ENCODE assay signal across 9 cellular contexts in the genomic region with DNA sequence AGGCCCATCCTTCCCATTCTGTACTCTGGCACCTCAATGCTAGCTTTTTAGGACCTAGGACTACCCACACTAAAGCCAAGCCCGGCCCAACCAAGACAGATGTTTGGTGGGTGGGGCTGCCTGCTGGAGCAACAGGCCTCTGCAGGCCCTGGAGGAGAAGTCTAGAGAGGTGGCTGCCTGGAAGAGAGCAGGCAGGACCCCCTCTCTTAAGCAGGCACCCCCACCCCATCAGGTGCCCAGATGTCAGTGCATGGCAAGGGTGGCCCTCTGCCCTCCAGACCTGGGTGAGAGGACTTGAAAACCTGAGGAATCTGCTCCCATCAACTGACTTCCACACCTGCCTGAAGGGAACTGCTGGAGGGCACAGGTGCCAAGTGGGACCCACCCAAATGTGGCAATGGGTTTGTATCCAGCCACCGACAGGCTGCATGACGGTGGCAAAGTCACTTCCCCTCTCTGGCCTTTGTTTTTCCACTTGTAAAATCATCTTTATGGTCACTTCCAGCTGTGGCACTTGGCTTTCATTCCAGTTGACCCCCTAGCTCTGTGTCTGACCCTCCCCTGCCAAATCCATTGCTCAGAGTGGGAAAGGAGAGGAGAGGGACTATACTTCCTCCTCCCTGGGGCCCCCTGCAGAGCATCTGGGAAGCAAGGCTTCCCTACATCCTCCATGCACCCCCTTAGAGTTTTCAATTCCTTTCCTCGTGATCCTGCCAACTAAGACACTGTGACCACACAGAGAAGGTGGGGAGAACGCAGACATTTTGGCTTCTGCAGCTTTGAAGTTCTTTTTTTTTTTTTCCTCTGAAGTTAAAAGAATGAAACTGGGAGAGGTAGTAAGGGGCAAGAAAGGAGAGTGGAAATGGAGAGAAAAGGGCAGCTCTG.
DNase-seq lines count a peak whose midpoint lies in the region; ATAC-seq and TF ChIP-seq lines count a peak whose summit lies in the region.
"Had no signal": no experiment of that assay in that cellular context is flagged by ENCODE, and none has a peak within 500 bp of the region (broad histone marks: within the 10 kb centered on the region; RNA-seq: fewer than 3 reads in every experiment).

No MANE protein-coding gene starts in this region.

- ATAC-seq in GM21528 (IDR thresholded peaks at IDR 0.05; ENCODE audit: low FRiP score, unreplicated experiment) = no peak

- H3K4me1 ChIP-seq in BLaER1 treated with 17β-estradiol and CSF1 and Interleukin-3, amounts not matched to agents 10 nM and 100 nM = peaks cover 38 to 57% (median 46%) of the 10 kb centered on the region in 10 experiments
- H3K4me1 ChIP-seq in effector memory CD4-positive, alpha-beta T cell (ENCODE audit: control insufficient read depth, insufficient read depth, low read length, poor library complexity, severe bottlenecking) = peaks cover 30% of the 10 kb centered on the region

- in situ Hi-C loops in GM13976 (cut with MboI; ENCODE audit: low sequenced_read_pairs, unreplicated experiment) = no loop called here

- no peaks in the 10 kb centered on the region for H3K36me3 Mint-ChIP-seq in nephron progenitor cell (ENCODE audit: low read depth)

- H3K9me3 ChIP-seq in BLaER1 treated with 17β-estradiol and CSF1 and Interleukin-3, amounts not matched to agents 10 nM and 100 nM (replicated peaks in 1 of 11) = no peaks in the 10 kb centered on the region
- H3K9me3 ChIP-seq in effector memory CD4-positive, alpha-beta T cell (ENCODE audit: control insufficient read depth, low read length) = no peaks in the 10 kb centered on the region

- H3K4me3 ChIP-seq in BLaER1 treated with 17β-estradiol and CSF1 and Interleukin-3, amounts not matched to agents 10 nM and 100 nM = peak overlapping the region in 7 of 10 experiments; percentile 62 to 82 (median 73); a peak in 15 of 20 replicates
- peak overlapping the region; percentile 61 for H3K4me3 ChIP-seq in effector memory CD4-positive, alpha-beta T cell (ENCODE audit: insufficient read depth, low read depth, low read length, poor library complexity, severe bottlenecking)

- H3K36me3 ChIP-seq in BLaER1 treated with 17β-estradiol and CSF1 and Interleukin-3, amounts not matched to agents 10 nM and 100 nM = peaks cover 0 to 18% (median under 1%) of the 10 kb centered on the region in 11 experiments; a peak in 9 of 22 replicates
- H3K36me3 ChIP-seq in effector memory CD4-positive, alpha-beta T cell (ENCODE audit: control insufficient read depth, insufficient read depth, low read length) = peaks cover 3% of the 10 kb centered on the region

- H3K4me2 ChIP-seq in BLaER1 treated with 17β-estradiol and CSF1 and Interleukin-3, amounts not matched to agents 10 nM and 100 nM = peak overlapping the region; percentile 81 to 98 (median 92)
- H3K4me2 ChIP-seq: KMS-11 had no signal

- H3K9ac ChIP-seq in BLaER1 treated with 17β-estradiol and CSF1 and Interleukin-3, amounts not matched to agents 10 nM and 100 nM = peak overlapping the region in 10 of 11 experiments; percentile 72 to 91 (median 82); a peak in 16 of 22 replicates
- H3K9ac ChIP-seq: KMS-11 had no signal

- H3K27me3 Mint-ChIP-seq in nephron progenitor cell (ENCODE audit: low read depth, poor library complexity) = peaks cover 56% of the 10 kb centered on the region

- peak overlapping the region; percentile 72 for H3K4me3 Mint-ChIP-seq in nephron progenitor cell

- peaks cover 0 to 22% (median 13%) of the 10 kb centered on the region in 11 experiments; a peak in 10 of 22 replicates for H4K20me1 ChIP-seq in BLaER1 treated with 17β-estradiol and CSF1 and Interleukin-3, amounts not matched to agents 10 nM and 100 nM

- TF ChIP-seq CTCF in nephron progenitor cell (IDR thresholded peaks at IDR 0.05) (no peak), GM13976 (IDR thresholded peaks at IDR 0.05; ENCODE audit: borderline replicate concordance, control extremely low read depth, extremely low read depth, insufficient read depth, missing control alignments) (no peak)

- H3K27ac Mint-ChIP-seq in nephron progenitor cell = no peak overlapping the region

- peaks cover 23% of the 10 kb centered on the region for H3K4me1 Mint-ChIP-seq in nephron progenitor cell

- peak overlapping the region; percentile 73 to 90 (median 82); a peak in 20 of 22 replicates for H3K27ac ChIP-seq in BLaER1 treated with 17β-estradiol and CSF1 and Interleukin-3, amounts not matched to agents 10 nM and 100 nM
- H3K27ac ChIP-seq in effector memory CD4-positive, alpha-beta T cell (ENCODE audit: insufficient read depth, low read length, poor library complexity, severe bottlenecking) = peak overlapping the region; percentile 88
- H3K27ac ChIP-seq: KMS-11 had no signal

- DNase-seq in NCI-H69 (lab: John Stamatoyannopoulos, UW) (peak; percentile 22), nephron progenitor cell (no peak), HuH-7.5 (ENCODE audit: low spot score) (no peak), inferior parietal cortex (ENCODE audit: extremely low spot score) (no peak), GM13976 (ENCODE audit: low spot score) (no peak)
- no peak for DNase-seq in effector memory CD4-positive, alpha-beta T cell

- peaks cover 0 to 4% (median 0%) of the 10 kb centered on the region in 11 experiments; a peak in 2 of 22 replicates for H3K27me3 ChIP-seq in BLaER1 treated with 17β-estradiol and CSF1 and Interleukin-3, amounts not matched to agents 10 nM and 100 nM
- no peaks in the 10 kb centered on the region for H3K27me3 ChIP-seq in effector memory CD4-positive, alpha-beta T cell (replicated peaks; ENCODE audit: control insufficient read depth, insufficient read depth, low read length, poor library complexity, severe bottlenecking)

- H3K9me3 Mint-ChIP-seq in nephron progenitor cell = no peaks in the 10 kb centered on the region
